ENCODE assay signal across 8 cellular contexts in the genomic region with DNA sequence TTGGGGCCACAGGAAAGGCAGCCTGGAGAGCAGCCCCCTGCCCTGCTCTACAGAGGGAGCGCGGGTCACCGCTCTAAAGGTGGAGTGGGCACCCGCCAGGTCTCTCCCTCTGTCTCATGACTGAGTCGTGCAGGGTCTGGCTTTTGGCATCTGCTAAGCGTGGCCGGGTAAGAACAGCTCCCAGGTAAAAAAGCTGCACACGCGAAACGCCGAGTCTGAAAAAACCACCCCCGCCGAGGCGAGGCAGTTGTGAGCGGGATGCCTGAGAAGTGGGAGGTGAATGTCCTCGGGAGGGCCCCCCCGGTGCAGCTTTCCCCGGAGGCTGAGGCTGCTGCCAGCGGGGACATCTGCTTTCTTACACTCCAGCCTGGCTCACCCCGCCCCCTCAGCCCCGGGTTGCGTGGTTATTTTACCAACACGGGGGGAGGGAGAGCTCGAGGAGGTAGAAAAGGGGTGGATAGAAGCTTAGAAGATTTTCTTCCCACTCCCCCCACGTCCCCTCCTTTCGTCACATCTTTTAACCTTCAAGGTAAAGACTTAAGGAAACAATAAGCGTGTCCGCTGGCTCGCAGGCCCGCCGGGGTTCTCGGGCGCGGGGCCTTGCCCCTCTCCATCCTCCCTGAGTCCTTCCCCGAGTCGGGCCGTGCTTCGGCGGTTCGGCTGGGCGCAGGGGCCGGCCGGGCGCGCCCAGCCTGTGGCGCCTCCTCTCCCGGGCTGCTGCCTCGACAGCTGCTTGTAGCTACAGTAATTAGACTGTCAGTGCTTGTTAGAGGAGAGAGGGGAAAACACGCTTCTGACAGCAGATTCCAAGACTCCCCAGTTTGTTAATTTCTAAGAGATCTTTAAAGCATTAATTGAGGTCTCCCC.
DNase-seq lines count a peak whose midpoint lies in the region; ATAC-seq, FAIRE-seq and TF ChIP-seq lines count a peak whose summit lies in the region.

No MANE protein-coding gene starts in this region.

- FAIRE-seq in HTR-8/SVneo (lab: Jason Lieb, UNC) (no peak), GM12878 (lab: Jason Lieb, UNC) (no peak)

- H3K4me3 ChIP-seq in CD4-positive, alpha-beta memory T cell (ENCODE audit: low read length in 2 of 2) = peak overlapping the region; percentile 75 to 80
- H3K4me3 ChIP-seq in GM12878 (peak overlapping the region; percentile 76), iPS-18a (ENCODE audit: low read length) (peak overlapping the region; percentile 68)

- H3K36me3 ChIP-seq in CD4-positive, alpha-beta memory T cell (ENCODE audit: insufficient read depth, low read length) = peaks cover 3% of the 10 kb centered on the region
- H3K36me3 ChIP-seq in GM12878 (ENCODE audit: control insufficient read depth in 2 of 2, insufficient read depth in 2 of 2, low read length in 1 of 2) (peaks cover 1 to 2% of the 10 kb centered on the region in 2 experiments; a peak in 3 of 4 replicates), iPS-18a (ENCODE audit: control insufficient read depth, low read depth, low read length) (no peaks in the 10 kb centered on the region)

- no peaks in the 10 kb centered on the region for H3K9me3 Mint-ChIP-seq in CD4-positive, alpha-beta memory T cell
- no peaks in the 10 kb centered on the region for H3K9me3 Mint-ChIP-seq in T-helper 2 cell treated with Interferon-gamma antibody and Interleukin-4, amounts not matched to agents 5 μg/mL and 100 μg/mL, for 36 hours

- no peak for TF ChIP-seq EP300 in GM12878 (IDR thresholded peaks at IDR 0.05; ENCODE audit: borderline replicate concordance in 1 of 2, control insufficient read depth in 1 of 2, low read depth in 2 of 2, low read length in 2 of 2)

- TF ChIP-seq RAD21 in GM12878 (IDR thresholded peaks at IDR 0.05; ENCODE audit: insufficient read depth, low read depth, low read length) = no peak

- no peaks in the 10 kb centered on the region for H4K20me1 ChIP-seq in GM12878 (ENCODE audit: control insufficient read depth, insufficient read depth)

- H3K4me2 ChIP-seq in GM12878 (ENCODE audit: control insufficient read depth, insufficient read depth) = peak overlapping the region; percentile 96

- intact Hi-C loops in CD4-positive, alpha-beta memory T cell (cut with micrococcal nuclease) = loop anchor here (2.0 to 5.0 kb wide), 3 partner anchors 15 to 775 kb away; partner anchors contain the start of gene PSMD14
- intact Hi-C loops in GM12878 (cut with micrococcal nuclease; ENCODE audit: unreplicated experiment) (no loop called here), sciatic nerve (cut with DNase I) (no loop called here)

- BruUV-seq in GM12878 (replicated peaks; lab: Mats Ljungman, UMichigan) = no TSS peak

- no peaks in the 10 kb centered on the region for H3K27me3 ChIP-seq in CD4-positive, alpha-beta memory T cell (ENCODE audit: insufficient read depth, low read length)
- H3K27me3 ChIP-seq in GM12878 (replicated peaks in 1 of 2; ENCODE audit: control insufficient read depth in 2 of 2, insufficient read depth in 2 of 2, low read length in 1 of 2) = no peaks in the 10 kb centered on the region
- H3K27me3 ChIP-seq in iPS-18a (ENCODE audit: control insufficient read depth, insufficient read depth, low read length) = peaks cover 61% of the 10 kb centered on the region

- peak overlapping the region; percentile 88 to 99 (median 94) for H3K4me3 Mint-ChIP-seq in CD4-positive, alpha-beta memory T cell
- peak overlapping the region; percentile 94 for H3K4me3 Mint-ChIP-seq in T-helper 2 cell treated with Interferon-gamma antibody and Interleukin-4, amounts not matched to agents 5 μg/mL and 100 μg/mL, for 36 hours

- no peak; the same call in 1 of the 2 replicates for TF ChIP-seq POLR2A in GM12878 (IDR thresholded peaks at IDR 0.05; ENCODE audit: low read depth, low read length)

- in situ Hi-C loops in GM12878 (cut with MboI) = no loop called here

- SMC1A ChIA-PET in GM12878 (lab: Charles Lee; ENCODE audit: uncharacterized antibody, unreplicated experiment) = interaction anchor here (0.8 to 1.6 kb wide), 7 partner anchors 9 to 34 kb away, joined by 3 to 8 read pairs (median 4); no protein-coding TSS in a partner anchor

- H2AFZ ChIP-seq in GM12878 (ENCODE audit: control insufficient read depth, low read depth, low read length) = peak overlapping the region; percentile 45

- no peak for TF ChIP-seq CTCF in GM12878 (IDR thresholded peaks at IDR 0.05 in 2 of 3, conservative IDR thresholded peaks at IDR 0.05 in 1 of 3; ENCODE audit: control insufficient read depth in 2 of 3, extremely low read depth in 1 of 3, insufficient read depth in 1 of 3, low read depth in 3 of 3, low read length in 3 of 3)

- no peaks in the 10 kb centered on the region for H3K79me2 ChIP-seq in GM12878 (ENCODE audit: control insufficient read depth, insufficient read depth, low read length)

- 22% methylated on average over 47 of the region's 49 CpGs for WGBS in GM12878 (ENCODE audit: insufficient coverage, insufficient replicate concordance, low lambda C conversion rate, missing lambda C conversion rate)

- peak overlapping the region; percentile 61 for H3K9ac ChIP-seq in GM12878 (ENCODE audit: control insufficient read depth, insufficient read depth, low read length)
- peak overlapping the region; percentile 36 for H3K9ac ChIP-seq in iPS-18a (ENCODE audit: low read length)

- POLR2A ChIA-PET in CD4-positive, alpha-beta memory T cell (lab: Charles Lee; ENCODE audit: partially characterized antibody) = interaction anchor here (0.7 to 1.9 kb wide), 5 partner anchors 11 to 1333 kb away, joined by 3 to 11 read pairs (median 4); partner anchors contain the start of gene LY75
- POLR2A ChIA-PET in GM12878 (lab: Charles Lee) = interaction anchor here (0.6 to 1.4 kb wide), 6 partner anchors 11 to 348 kb away, joined by 3 to 4 read pairs (median 4); no protein-coding TSS in a partner anchor

- peak overlapping the region; percentile 51 for H3K27ac ChIP-seq in CD4-positive, alpha-beta memory T cell (ENCODE audit: low read depth, low read length)
- H3K27ac ChIP-seq in GM12878 (ENCODE audit: control insufficient read depth, insufficient read depth) (no peak overlapping the region; the same call in 1 of the 2 replicates), iPS-18a (ENCODE audit: low read length) (no peak overlapping the region)

- peak; percentile 49 to 78 (median 52) for DNase-seq in CD4-positive, alpha-beta memory T cell
- DNase-seq in HTR-8/SVneo (ENCODE audit: insufficient read length, low spot score) (peak; percentile 4), GM12878 (ENCODE audit: low read depth, low spot score) (no peak), sciatic nerve (ENCODE audit: low spot score) (peak; percentile 65)
- peak; percentile 38 for DNase-seq in T-helper 2 cell treated with Interferon-gamma antibody and Interleukin-4, amounts not matched to agents 5 μg/mL and 100 μg/mL, for 36 hours (ENCODE audit: low spot score)
- DNase-seq in NK-92 treated with Interleukin-12 subunit alpha and Interleukin-12 subunit beta, amount 100 ng/mL, for 24 hours (lab: John Stamatoyannopoulos, UW) = no peak

- no peaks in the 10 kb centered on the region for H3K27me3 Mint-ChIP-seq in CD4-positive, alpha-beta memory T cell
- no peaks in the 10 kb centered on the region for H3K27me3 Mint-ChIP-seq in T-helper 2 cell treated with Interferon-gamma antibody and Interleukin-4, amounts not matched to agents 5 μg/mL and 100 μg/mL, for 36 hours (ENCODE audit: low read depth)

- peak; percentile 51 for ATAC-seq in GM19463 (IDR thresholded peaks at IDR 0.05; ENCODE audit: unreplicated experiment)
- peak; percentile 77 for ATAC-seq in GM12878
- peak; percentile 81 for ATAC-seq in sciatic nerve

- peaks cover 23 to 61% (median 37%) of the 10 kb centered on the region in 4 donors for H3K4me1 Mint-ChIP-seq in CD4-positive, alpha-beta memory T cell
- peaks cover 30% of the 10 kb centered on the region for H3K4me1 Mint-ChIP-seq in T-helper 2 cell treated with Interferon-gamma antibody and Interleukin-4, amounts not matched to agents 5 μg/mL and 100 μg/mL, for 36 hours (ENCODE audit: low read depth)

- H3K9me3 ChIP-seq in CD4-positive, alpha-beta memory T cell (ENCODE audit: control insufficient read depth in 1 of 2, low read length in 2 of 2) = no peaks in the 10 kb centered on the region
- no peaks in the 10 kb centered on the region for H3K9me3 ChIP-seq in GM12878 (replicated peaks; ENCODE audit: control insufficient read depth, insufficient read depth, low read length)
- no peaks in the 10 kb centered on the region for H3K9me3 ChIP-seq in iPS-18a (ENCODE audit: control insufficient read depth, low read depth, low read length)

- CTCF ChIA-PET in CD4-positive, alpha-beta memory T cell (lab: Charles Lee; ENCODE audit: partially characterized antibody) = interaction anchor here (0.7 to 1.9 kb wide), 10 partner anchors 11 to 1371 kb away, joined by 3 to 20 read pairs (median 3); no protein-coding TSS in a partner anchor
- CTCF ChIA-PET in GM12878 (lab: Yijun Ruan, JAX) = interaction anchor here (0.7 to 1.9 kb wide), 5 partner anchors 9 to 183 kb away, joined by 3 to 19 read pairs (median 7); no protein-coding TSS in a partner anchor

- RAD21 ChIA-PET in GM12878 (lab: Charles Lee; ENCODE audit: unreplicated experiment) = interaction anchor here (0.9 to 1.6 kb wide), 4 partner anchors 8 to 174 kb away, joined by 3 to 6 read pairs (median 4); no protein-coding TSS in a partner anchor

- peak overlapping the region; percentile 49 to 97 (median 95) for H3K27ac Mint-ChIP-seq in CD4-positive, alpha-beta memory T cell
- peak overlapping the region; percentile 82 for H3K27ac Mint-ChIP-seq in T-helper 2 cell treated with Interferon-gamma antibody and Interleukin-4, amounts not matched to agents 5 μg/mL and 100 μg/mL, for 36 hours

- H3K36me3 Mint-ChIP-seq in CD4-positive, alpha-beta memory T cell = peaks cover 3 to 15% of the 10 kb centered on the region in 2 donors
- H3K36me3 Mint-ChIP-seq in T-helper 2 cell treated with Interferon-gamma antibody and Interleukin-4, amounts not matched to agents 5 μg/mL and 100 μg/mL, for 36 hours (ENCODE audit: low read depth) = peaks cover 17% of the 10 kb centered on the region

- peaks cover 37% of the 10 kb centered on the region for H3K4me1 ChIP-seq in CD4-positive, alpha-beta memory T cell (ENCODE audit: insufficient read depth, low read length)
- H3K4me1 ChIP-seq in GM12878 (ENCODE audit: control insufficient read depth, insufficient read depth, low read length) (peaks cover 10% of the 10 kb centered on the region), iPS-18a (ENCODE audit: control insufficient read depth, low read depth, low read length) (peaks cover 4% of the 10 kb centered on the region)

TF ChIP-seq in GM12878, 131 proteins besides CTCF, POLR2A, EP300 and RAD21 (continues in another document):
- TF ChIP-seq NFIC (IDR thresholded peaks at IDR 0.05; ENCODE audit: low read depth, low read length) (no peak), CBX3 (IDR thresholded peaks at IDR 0.05; ENCODE audit: borderline replicate concordance, low read depth) (no peak), CHD2 (IDR thresholded peaks at IDR 0.05; ENCODE audit: borderline replicate concordance, low read depth, low read length) (0 out of 2 replicates have a peak, but pooled peaks have one; percentile 7), MXI1 (IDR thresholded peaks at IDR 0.05; ENCODE audit: low read depth, low read length) (no peak), CREB1 (IDR thresholded peaks at IDR 0.05; ENCODE audit: low read depth) (0 out of 2 replicates have a peak, but pooled peaks have one; percentile 19), WRNIP1 (IDR thresholded peaks at IDR 0.05; ENCODE audit: borderline replicate concordance, low read depth, low read length) (no peak)

Comparison
In these comparisons a context has a peak if more than half of its experiments do, and no peak if none do; other contexts are left out.
1. DNase-seq: peak in CD4-positive, alpha-beta memory T cell (5 of 5), HTR-8/SVneo (single experiment), T-helper 2 cell treated with Interferon-gamma antibody and Interleukin-4, amounts not matched to agents 5 μg/mL and 100 μg/mL, for 36 hours (single experiment) and sciatic nerve (single experiment); none in GM12878 (single experiment) and NK-92 treated with Interleukin-12 subunit alpha and Interleukin-12 subunit beta, amount 100 ng/mL, for 24 hours (single experiment).
2. Peak in every context shown above with its lines, with median percentiles within 50 percentile points of each other: H3K4me3 ChIP-seq and ATAC-seq.